In the genomic region with DNA sequence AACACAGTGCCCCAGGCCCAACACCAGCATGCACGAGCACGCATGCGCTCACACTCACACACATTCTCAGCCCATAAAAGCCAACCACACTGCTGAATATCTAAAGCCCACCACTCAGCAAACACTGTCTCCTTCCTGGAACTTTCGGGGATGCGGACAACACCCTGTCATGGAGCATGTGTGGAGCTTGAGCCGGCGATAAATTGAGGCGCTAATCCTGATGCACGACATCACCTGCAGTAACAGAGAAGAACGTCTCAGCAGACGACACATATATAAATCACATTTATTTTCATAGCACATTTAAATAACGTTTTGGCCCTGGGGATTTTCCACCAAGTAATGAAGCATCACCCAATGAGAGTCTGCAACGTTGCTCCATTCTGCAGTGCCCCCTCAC, we compare ENCODE assay signal across 15 cellular contexts.
DNase-seq lines count a peak whose midpoint lies in the region; ATAC-seq and TF ChIP-seq lines count a peak whose summit lies in the region.
"Had no signal": no experiment of that assay in that cellular context is flagged by ENCODE, and none has a peak within 500 bp of the region (broad histone marks: within the 10 kb centered on the region; RNA-seq: fewer than 3 reads in every experiment).

No MANE protein-coding gene starts in this region.

- DNase-seq in NCI-H526 treated with DMSO at 0.1 percent for 48 hours (lab: John Stamatoyannopoulos, UW) (peak; percentile 94), islet precursor cell (peak; percentile 22), colonic mucosa (no peak), retina (no peak)
- DNase-seq: C1 segment of cervical spinal cord; Calu3; CD4-positive, alpha-beta memory T cell; COR-L47; DMS53; DMS79 treated with DMSO at 0.1 percent for 48 hours; H9; HFFc6 had no signal

- H3K9ac ChIP-seq in colonic mucosa (ENCODE audit: low read depth in 2 of 2, low read length in 2 of 2): no peak overlapping the region

- POLR2A ChIA-PET in HEK293 (lab: Yijun Ruan, JAX): no interaction called here

- H3K4me3 ChIP-seq in HEK293 (ENCODE audit: low read depth, low read length): no peak overlapping the region
- no peak overlapping the region for H3K4me3 ChIP-seq in colonic mucosa

- H3K4me1 ChIP-seq in HEK293 (ENCODE audit: control insufficient read depth, insufficient read depth, low read length) (peaks cover 28% of the 10 kb centered on the region), colonic mucosa (no peaks in the 10 kb centered on the region)

- H3K27ac ChIP-seq in HEK293 (ENCODE audit: extremely low read depth, low read depth, low read length) (no peak overlapping the region), colonic mucosa (no peak overlapping the region)

- intact Hi-C loops in colonic mucosa (cut with DNase I): loop anchor here (10.0 kb wide), 2 partner anchors 311 to 611 kb away; no protein-coding TSS in a partner anchor

- H3K9me3 ChIP-seq in HEK293 (ENCODE audit: control insufficient read depth, insufficient read depth, low read depth, low read length): no peaks in the 10 kb centered on the region
- H3K9me3 ChIP-seq in colonic mucosa: no peaks in the 10 kb centered on the region

- H3K36me3 ChIP-seq in HEK293 (ENCODE audit: control insufficient read depth in 2 of 2, insufficient read depth in 1 of 2, low read length in 2 of 2) (no peaks in the 10 kb centered on the region), colonic mucosa (no peaks in the 10 kb centered on the region)

- TF ChIP-seq CTCF in HEK293 (tag by site-specific recombination; IDR thresholded peaks at IDR 0.05) (no peak), colonic mucosa (IDR thresholded peaks at IDR 0.05) (no peak)

- CTCF ChIA-PET in HEK293 (lab: Yijun Ruan, JAX): interaction anchor here (0.6 to 1.7 kb wide), 2 partner anchors 10 to 14 kb away, joined by 3 to 4 read pairs; no protein-coding TSS in a partner anchor

- ATAC-seq in SK-N-SH treated with all-trans-retinoic acid at 6 μM for 48 hours: no peak
- ATAC-seq: HCT116 had no signal

- peaks cover 1% of the 10 kb centered on the region for H3K27me3 ChIP-seq in colonic mucosa

TF ChIP-seq in HEK293, 187 proteins besides CTCF, POLR2A, EP300 and RAD21 (continues in another document):
- TF ChIP-seq ZNF600 (tag by site-specific recombination; IDR thresholded peaks at IDR 0.05) (peak; percentile 34; the same call in 1 of the 2 replicates), ZBTB8A (tag by site-specific recombination; IDR thresholded peaks at IDR 0.05) (0 out of 2 replicates have a peak, but pooled peaks have one; percentile 11), ZNF792 (tag by site-specific recombination; IDR thresholded peaks at IDR 0.05) (no peak), FEZF1 (tag by site-specific recombination; IDR thresholded peaks at IDR 0.05) (peak; percentile 37)
- TF ChIP-seq, protein P1, sequence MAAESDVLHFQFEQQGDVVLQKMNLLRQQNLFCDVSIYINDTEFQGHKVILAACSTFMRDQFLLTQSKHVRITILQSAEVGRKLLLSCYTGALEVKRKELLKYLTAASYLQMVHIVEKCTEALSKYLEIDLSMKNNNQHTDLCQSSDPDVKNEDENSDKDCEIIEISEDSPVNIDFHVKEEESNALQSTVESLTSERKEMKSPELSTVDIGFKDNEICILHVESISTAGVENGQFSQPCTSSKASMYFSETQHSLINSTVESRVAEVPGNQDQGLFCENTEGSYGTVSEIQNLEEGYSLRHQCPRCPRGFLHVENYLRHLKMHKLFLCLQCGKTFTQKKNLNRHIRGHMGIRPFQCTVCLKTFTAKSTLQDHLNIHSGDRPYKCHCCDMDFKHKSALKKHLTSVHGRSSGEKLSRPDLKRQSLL (tag by site-specific recombination; IDR thresholded peaks at IDR 0.05): peak; percentile 92

TF ChIP-seq in SK-N-SH treated with all-trans-retinoic acid at 6 μM for 48 hours, 23 proteins besides CTCF, POLR2A, EP300 and RAD21 (continues in another document):
- TF ChIP-seq SNAI2 (CRISPR knock-in tag; IDR thresholded peaks at IDR 0.05): no peak
- TF ChIP-seq, protein P2, sequence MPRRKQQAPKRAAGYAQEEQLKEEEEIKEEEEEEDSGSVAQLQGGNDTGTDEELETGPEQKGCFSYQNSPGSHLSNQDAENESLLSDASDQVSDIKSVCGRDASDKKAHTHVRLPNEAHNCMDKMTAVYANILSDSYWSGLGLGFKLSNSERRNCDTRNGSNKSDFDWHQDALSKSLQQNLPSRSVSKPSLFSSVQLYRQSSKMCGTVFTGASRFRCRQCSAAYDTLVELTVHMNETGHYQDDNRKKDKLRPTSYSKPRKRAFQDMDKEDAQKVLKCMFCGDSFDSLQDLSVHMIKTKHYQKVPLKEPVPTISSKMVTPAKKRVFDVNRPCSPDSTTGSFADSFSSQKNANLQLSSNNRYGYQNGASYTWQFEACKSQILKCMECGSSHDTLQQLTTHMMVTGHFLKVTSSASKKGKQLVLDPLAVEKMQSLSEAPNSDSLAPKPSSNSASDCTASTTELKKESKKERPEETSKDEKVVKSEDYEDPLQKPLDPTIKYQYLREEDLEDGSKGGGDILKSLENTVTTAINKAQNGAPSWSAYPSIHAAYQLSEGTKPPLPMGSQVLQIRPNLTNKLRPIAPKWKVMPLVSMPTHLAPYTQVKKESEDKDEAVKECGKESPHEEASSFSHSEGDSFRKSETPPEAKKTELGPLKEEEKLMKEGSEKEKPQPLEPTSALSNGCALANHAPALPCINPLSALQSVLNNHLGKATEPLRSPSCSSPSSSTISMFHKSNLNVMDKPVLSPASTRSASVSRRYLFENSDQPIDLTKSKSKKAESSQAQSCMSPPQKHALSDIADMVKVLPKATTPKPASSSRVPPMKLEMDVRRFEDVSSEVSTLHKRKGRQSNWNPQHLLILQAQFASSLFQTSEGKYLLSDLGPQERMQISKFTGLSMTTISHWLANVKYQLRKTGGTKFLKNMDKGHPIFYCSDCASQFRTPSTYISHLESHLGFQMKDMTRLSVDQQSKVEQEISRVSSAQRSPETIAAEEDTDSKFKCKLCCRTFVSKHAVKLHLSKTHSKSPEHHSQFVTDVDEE (CRISPR knock-in tag; IDR thresholded peaks at IDR 0.05): no peak
- TF ChIP-seq PPARA (CRISPR knock-in tag; IDR thresholded peaks at IDR 0.05; ENCODE audit: borderline replicate concordance): no peak
- no peak for TF ChIP-seq ESRRG (CRISPR knock-in tag; IDR thresholded peaks at IDR 0.05)
- TF ChIP-seq ZC3H10 (CRISPR knock-in tag; IDR thresholded peaks at IDR 0.05): no peak
- TF ChIP-seq, protein P3, sequence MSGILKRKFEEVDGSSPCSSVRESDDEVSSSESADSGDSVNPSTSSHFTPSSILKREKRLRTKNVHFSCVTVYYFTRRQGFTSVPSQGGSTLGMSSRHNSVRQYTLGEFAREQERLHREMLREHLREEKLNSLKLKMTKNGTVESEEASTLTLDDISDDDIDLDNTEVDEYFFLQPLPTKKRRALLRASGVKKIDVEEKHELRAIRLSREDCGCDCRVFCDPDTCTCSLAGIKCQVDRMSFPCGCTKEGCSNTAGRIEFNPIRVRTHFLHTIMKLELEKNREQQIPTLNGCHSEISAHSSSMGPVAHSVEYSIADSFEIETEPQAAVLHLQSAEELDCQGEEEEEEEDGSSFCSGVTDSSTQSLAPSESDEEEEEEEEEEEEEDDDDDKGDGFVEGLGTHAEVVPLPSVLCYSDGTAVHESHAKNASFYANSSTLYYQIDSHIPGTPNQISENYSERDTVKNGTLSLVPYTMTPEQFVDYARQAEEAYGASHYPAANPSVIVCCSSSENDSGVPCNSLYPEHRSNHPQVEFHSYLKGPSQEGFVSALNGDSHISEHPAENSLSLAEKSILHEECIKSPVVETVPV (CRISPR knock-in tag; IDR thresholded peaks at IDR 0.05): no peak
- TF ChIP-seq ZNF70 (CRISPR knock-in tag; IDR thresholded peaks at IDR 0.05): no peak
- TF ChIP-seq GLIS3 (CRISPR knock-in tag; IDR thresholded peaks at IDR 0.05): no peak
- TF ChIP-seq TOX (CRISPR knock-in tag; IDR thresholded peaks at IDR 0.05; ENCODE audit: borderline replicate concordance): no peak
- no peak for TF ChIP-seq OSR1 (CRISPR knock-in tag; IDR thresholded peaks at IDR 0.05)
- no peak for TF ChIP-seq TCF4 (CRISPR knock-in tag; IDR thresholded peaks at IDR 0.05; ENCODE audit: borderline replicate concordance)
- TF ChIP-seq ZFP3 (CRISPR knock-in tag; IDR thresholded peaks at IDR 0.05): no peak
- TF ChIP-seq, protein P4, sequence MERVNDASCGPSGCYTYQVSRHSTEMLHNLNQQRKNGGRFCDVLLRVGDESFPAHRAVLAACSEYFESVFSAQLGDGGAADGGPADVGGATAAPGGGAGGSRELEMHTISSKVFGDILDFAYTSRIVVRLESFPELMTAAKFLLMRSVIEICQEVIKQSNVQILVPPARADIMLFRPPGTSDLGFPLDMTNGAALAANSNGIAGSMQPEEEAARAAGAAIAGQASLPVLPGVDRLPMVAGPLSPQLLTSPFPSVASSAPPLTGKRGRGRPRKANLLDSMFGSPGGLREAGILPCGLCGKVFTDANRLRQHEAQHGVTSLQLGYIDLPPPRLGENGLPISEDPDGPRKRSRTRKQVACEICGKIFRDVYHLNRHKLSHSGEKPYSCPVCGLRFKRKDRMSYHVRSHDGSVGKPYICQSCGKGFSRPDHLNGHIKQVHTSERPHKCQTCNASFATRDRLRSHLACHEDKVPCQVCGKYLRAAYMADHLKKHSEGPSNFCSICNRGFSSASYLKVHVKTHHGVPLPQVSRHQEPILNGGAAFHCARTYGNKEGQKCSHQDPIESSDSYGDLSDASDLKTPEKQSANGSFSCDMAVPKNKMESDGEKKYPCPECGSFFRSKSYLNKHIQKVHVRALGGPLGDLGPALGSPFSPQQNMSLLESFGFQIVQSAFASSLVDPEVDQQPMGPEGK (CRISPR knock-in tag; IDR thresholded peaks at IDR 0.05; ENCODE audit: borderline replicate concordance): no peak
- no peak for TF ChIP-seq ISL1 (CRISPR knock-in tag; IDR thresholded peaks at IDR 0.05)
- TF ChIP-seq, protein P5, sequence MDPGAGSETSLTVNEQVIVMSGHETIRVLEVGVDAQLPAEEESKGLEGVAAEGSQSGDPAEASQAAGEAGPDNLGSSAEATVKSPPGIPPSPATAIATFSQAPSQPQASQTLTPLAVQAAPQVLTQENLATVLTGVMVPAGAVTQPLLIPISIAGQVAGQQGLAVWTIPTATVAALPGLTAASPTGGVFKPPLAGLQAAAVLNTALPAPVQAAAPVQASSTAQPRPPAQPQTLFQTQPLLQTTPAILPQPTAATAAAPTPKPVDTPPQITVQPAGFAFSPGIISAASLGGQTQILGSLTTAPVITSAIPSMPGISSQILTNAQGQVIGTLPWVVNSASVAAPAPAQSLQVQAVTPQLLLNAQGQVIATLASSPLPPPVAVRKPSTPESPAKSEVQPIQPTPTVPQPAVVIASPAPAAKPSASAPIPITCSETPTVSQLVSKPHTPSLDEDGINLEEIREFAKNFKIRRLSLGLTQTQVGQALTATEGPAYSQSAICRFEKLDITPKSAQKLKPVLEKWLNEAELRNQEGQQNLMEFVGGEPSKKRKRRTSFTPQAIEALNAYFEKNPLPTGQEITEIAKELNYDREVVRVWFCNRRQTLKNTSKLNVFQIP (CRISPR knock-in tag; IDR thresholded peaks at IDR 0.05; ENCODE audit: borderline replicate concordance, low read depth): no peak
- TF ChIP-seq ZFP30 (CRISPR knock-in tag; IDR thresholded peaks at IDR 0.05): no peak
- no peak for TF ChIP-seq ZNF8 (CRISPR knock-in tag; IDR thresholded peaks at IDR 0.05)

Comparison
In these comparisons a context has a peak if more than half of its experiments do, and no peak if none do; other contexts are left out.
1. DNase-seq: peak in NCI-H526 treated with DMSO at 0.1 percent for 48 hours (single experiment) and islet precursor cell (single experiment); none in colonic mucosa (single experiment) and retina (single experiment).